In genomic region chr1:54262244-54262643, GRCh38 we compare ENCODE assay signal across 17 cellular contexts.
DNase-seq lines count a peak whose midpoint lies in the region; ATAC-seq, FAIRE-seq and TF ChIP-seq lines count a peak whose summit lies in the region.
"Had no signal": no experiment of that assay in that cellular context is flagged by ENCODE, and none has a peak within 500 bp of the region (broad histone marks: within the 10 kb centered on the region; RNA-seq: fewer than 3 reads in every experiment).

No MANE protein-coding gene starts in this region.

- no peak overlapping the region for H3K27ac ChIP-seq in kidney (ENCODE audit: low read depth in 2 of 2, low read length in 2 of 2)
- H3K27ac ChIP-seq: BLaER1 had no signal

- no peaks in the 10 kb centered on the region for H3K4me1 Mint-ChIP-seq in activated T-cell treated with anti-CD3 and anti-CD28 coated beads, Interleukin-2, amount 50 U/mL, for 24 hours (ENCODE audit: low read depth)
- H3K4me1 Mint-ChIP-seq in activated T-cell treated with anti-CD3 and anti-CD28 coated beads, Interleukin-2, amount 50 U/mL, for 4 hours (ENCODE audit: low read depth), result no peaks in the 10 kb centered on the region
- peaks cover 54 to 73% of the 10 kb centered on the region in 2 donors for H3K4me1 Mint-ChIP-seq in natural killer cell
- H3K4me1 Mint-ChIP-seq in natural killer cell treated with Interleukin-12 subunit alpha and Interleukin-12 subunit beta and Interleukin-15 and Interleukin-18, amount 100 ng/mL, for 72 hours (ENCODE audit: low read depth in 2 of 2), result peaks cover 27 to 65% of the 10 kb centered on the region in 2 donors
- peaks cover 60% of the 10 kb centered on the region for H3K4me1 Mint-ChIP-seq in stimulated activated effector memory CD8-positive, alpha-beta T cell treated with anti-CD3 and anti-CD28 coated beads, Interleukin-12 subunit alpha, Interleukin-12 subunit beta, amount 100 ng/mL, for 72 hours

- TF ChIP-seq CTCF in natural killer cell (IDR thresholded peaks at IDR 0.05) (no peak), kidney (IDR thresholded peaks at IDR 0.05; ENCODE audit: borderline replicate concordance, extremely low read depth, insufficient read depth) (no peak)

- FAIRE-seq in kidney (lab: Jason Lieb, UNC), result no peak
- FAIRE-seq: HTR-8/SVneo had no signal

- intact Hi-C loops in natural killer cell (cut with micrococcal nuclease), result no loop called here
- intact Hi-C loops in kidney (cut with DNase I), result loop anchor here (10.0 kb wide), 1 partner anchor 143 kb away; the partner anchor contains the start of gene SSBP3

- H3K9ac ChIP-seq in kidney (ENCODE audit: low read length in 2 of 2), result no peak overlapping the region
- H3K9ac ChIP-seq: BLaER1 had no signal

- no peak overlapping the region for H3K4me3 ChIP-seq in kidney (ENCODE audit: low read length in 2 of 2)
- H3K4me3 ChIP-seq: BLaER1 had no signal

- no peaks in the 10 kb centered on the region for H3K27me3 Mint-ChIP-seq in activated T-cell treated with anti-CD3 and anti-CD28 coated beads, Interleukin-2, amount 50 U/mL, for 24 hours
- no peaks in the 10 kb centered on the region for H3K27me3 Mint-ChIP-seq in activated T-cell treated with anti-CD3 and anti-CD28 coated beads, Interleukin-2, amount 50 U/mL, for 4 hours (ENCODE audit: low read depth)
- H3K27me3 Mint-ChIP-seq in natural killer cell (ENCODE audit: low read depth in 2 of 2), result no peaks in the 10 kb centered on the region
- H3K27me3 Mint-ChIP-seq in natural killer cell treated with Interleukin-12 subunit alpha and Interleukin-12 subunit beta and Interleukin-15 and Interleukin-18, amount 100 ng/mL, for 72 hours, result no peaks in the 10 kb centered on the region

- H3K36me3 Mint-ChIP-seq in activated T-cell treated with anti-CD3 and anti-CD28 coated beads, Interleukin-2, amount 50 U/mL, for 24 hours (ENCODE audit: low read depth), result peaks cover 12% of the 10 kb centered on the region
- H3K36me3 Mint-ChIP-seq in activated T-cell treated with anti-CD3 and anti-CD28 coated beads, Interleukin-2, amount 50 U/mL, for 4 hours (ENCODE audit: insufficient read depth), result peaks cover 3% of the 10 kb centered on the region
- H3K36me3 Mint-ChIP-seq in natural killer cell, result no peaks in the 10 kb centered on the region
- H3K36me3 Mint-ChIP-seq in natural killer cell treated with Interleukin-12 subunit alpha and Interleukin-12 subunit beta and Interleukin-15 and Interleukin-18, amount 100 ng/mL, for 72 hours, result no peaks in the 10 kb centered on the region
- H3K36me3 Mint-ChIP-seq in stimulated activated effector memory CD8-positive, alpha-beta T cell treated with anti-CD3 and anti-CD28 coated beads, Interleukin-12 subunit alpha, Interleukin-12 subunit beta, amount 100 ng/mL, for 72 hours, result peaks cover 19% of the 10 kb centered on the region

- peaks cover 3% of the 10 kb centered on the region in 2 donors for H3K36me3 ChIP-seq in kidney (ENCODE audit: control insufficient read depth in 1 of 2, insufficient read depth in 2 of 2, low read length in 2 of 2)

- no peak for DNase-seq in activated T-cell treated with anti-CD3 and anti-CD28 coated beads, Interleukin-2, amount 50 U/mL, for 24 hours
- DNase-seq in activated T-cell treated with anti-CD3 and anti-CD28 coated beads, Interleukin-2, amount 50 U/mL, for 4 hours, result no peak
- DNase-seq in natural killer cell (no peak), kidney (peak; percentile 37)
- DNase-seq in natural killer cell treated with Interleukin-12 subunit alpha and Interleukin-12 subunit beta and Interleukin-15 and Interleukin-18, amount 100 ng/mL, for 72 hours (ENCODE audit: low spot score), result no peak
- DNase-seq in stimulated activated effector memory CD8-positive, alpha-beta T cell treated with anti-CD3 and anti-CD28 coated beads, Interleukin-12 subunit alpha, Interleukin-12 subunit beta, amount 100 ng/mL, for 72 hours (ENCODE audit: low spot score in 2 of 2), result no peak
- DNase-seq in stimulated activated CD4-positive, alpha-beta T cell treated with anti-CD3 and anti-CD28 coated beads, Interleukin-2, amount 100 ng/mL, for 48 hours, result no peak
- DNase-seq: 8988T; AML-193; Caco-2; CD8-positive, alpha-beta memory T cell; GF-D8; HCEC 1CT; HFFc6 had no signal

- no peak for ATAC-seq in activated T-cell treated with anti-CD3 and anti-CD28 coated beads, Interleukin-2, amount 50 U/mL, for 4 hours
- ATAC-seq in natural killer cell, result no peak
- ATAC-seq in natural killer cell treated with Interleukin-12 subunit alpha and Interleukin-12 subunit beta and Interleukin-15 and Interleukin-18, amount 100 ng/mL, for 72 hours, result no peak
- ATAC-seq in stimulated activated effector memory CD8-positive, alpha-beta T cell treated with anti-CD3 and anti-CD28 coated beads, Interleukin-12 subunit alpha, Interleukin-12 subunit beta, amount 100 ng/mL, for 72 hours, result no peak
- no peak for ATAC-seq in GM18868 (IDR thresholded peaks at IDR 0.05; ENCODE audit: unreplicated experiment)

- H3K9me3 Mint-ChIP-seq in activated T-cell treated with anti-CD3 and anti-CD28 coated beads, Interleukin-2, amount 50 U/mL, for 24 hours, result no peaks in the 10 kb centered on the region
- H3K9me3 Mint-ChIP-seq in activated T-cell treated with anti-CD3 and anti-CD28 coated beads, Interleukin-2, amount 50 U/mL, for 4 hours, result no peaks in the 10 kb centered on the region
- no peaks in the 10 kb centered on the region for H3K9me3 Mint-ChIP-seq in natural killer cell
- H3K9me3 Mint-ChIP-seq in natural killer cell treated with Interleukin-12 subunit alpha and Interleukin-12 subunit beta and Interleukin-15 and Interleukin-18, amount 100 ng/mL, for 72 hours, result no peaks in the 10 kb centered on the region
- H3K9me3 Mint-ChIP-seq in stimulated activated effector memory CD8-positive, alpha-beta T cell treated with anti-CD3 and anti-CD28 coated beads, Interleukin-12 subunit alpha, Interleukin-12 subunit beta, amount 100 ng/mL, for 72 hours, result no peaks in the 10 kb centered on the region
- H3K9me3 Mint-ChIP-seq: CD8-positive, alpha-beta memory T cell; HFFc6 had no signal

- no peak overlapping the region for H3K4me3 Mint-ChIP-seq in activated T-cell treated with anti-CD3 and anti-CD28 coated beads, Interleukin-2, amount 50 U/mL, for 24 hours
- no peak overlapping the region for H3K4me3 Mint-ChIP-seq in activated T-cell treated with anti-CD3 and anti-CD28 coated beads, Interleukin-2, amount 50 U/mL, for 4 hours
- H3K4me3 Mint-ChIP-seq in natural killer cell, result no peak overlapping the region
- H3K4me3 Mint-ChIP-seq in natural killer cell treated with Interleukin-12 subunit alpha and Interleukin-12 subunit beta and Interleukin-15 and Interleukin-18, amount 100 ng/mL, for 72 hours, result no peak overlapping the region
- H3K4me3 Mint-ChIP-seq in stimulated activated effector memory CD8-positive, alpha-beta T cell treated with anti-CD3 and anti-CD28 coated beads, Interleukin-12 subunit alpha, Interleukin-12 subunit beta, amount 100 ng/mL, for 72 hours, result no peak overlapping the region
- H3K4me3 Mint-ChIP-seq: CD8-positive, alpha-beta memory T cell; HFFc6 had no signal

- H3K9me3 ChIP-seq in kidney (ENCODE audit: control insufficient read depth in 1 of 2, low read length in 2 of 2), result no peaks in the 10 kb centered on the region
- H3K9me3 ChIP-seq: BLaER1, Caco-2 had no signal

- H3K27ac Mint-ChIP-seq in activated T-cell treated with anti-CD3 and anti-CD28 coated beads, Interleukin-2, amount 50 U/mL, for 24 hours, result peak overlapping the region; percentile 5
- peak overlapping the region; percentile 64 to 66 for H3K27ac Mint-ChIP-seq in natural killer cell
- peak overlapping the region in 1 of 2 donors; percentile 87 for H3K27ac Mint-ChIP-seq in natural killer cell treated with Interleukin-12 subunit alpha and Interleukin-12 subunit beta and Interleukin-15 and Interleukin-18, amount 100 ng/mL, for 72 hours
- peak overlapping the region; percentile 90 for H3K27ac Mint-ChIP-seq in stimulated activated effector memory CD8-positive, alpha-beta T cell treated with anti-CD3 and anti-CD28 coated beads, Interleukin-12 subunit alpha, Interleukin-12 subunit beta, amount 100 ng/mL, for 72 hours
- H3K27ac Mint-ChIP-seq: HFFc6 had no signal

- peaks cover 0 to 9% of the 10 kb centered on the region in 2 donors for H3K4me1 ChIP-seq in kidney (ENCODE audit: control insufficient read depth in 1 of 2, insufficient read depth in 1 of 2, low read depth in 1 of 2, low read length in 2 of 2)
- H3K4me1 ChIP-seq: BLaER1, Caco-2 had no signal
